In the genomic region with DNA sequence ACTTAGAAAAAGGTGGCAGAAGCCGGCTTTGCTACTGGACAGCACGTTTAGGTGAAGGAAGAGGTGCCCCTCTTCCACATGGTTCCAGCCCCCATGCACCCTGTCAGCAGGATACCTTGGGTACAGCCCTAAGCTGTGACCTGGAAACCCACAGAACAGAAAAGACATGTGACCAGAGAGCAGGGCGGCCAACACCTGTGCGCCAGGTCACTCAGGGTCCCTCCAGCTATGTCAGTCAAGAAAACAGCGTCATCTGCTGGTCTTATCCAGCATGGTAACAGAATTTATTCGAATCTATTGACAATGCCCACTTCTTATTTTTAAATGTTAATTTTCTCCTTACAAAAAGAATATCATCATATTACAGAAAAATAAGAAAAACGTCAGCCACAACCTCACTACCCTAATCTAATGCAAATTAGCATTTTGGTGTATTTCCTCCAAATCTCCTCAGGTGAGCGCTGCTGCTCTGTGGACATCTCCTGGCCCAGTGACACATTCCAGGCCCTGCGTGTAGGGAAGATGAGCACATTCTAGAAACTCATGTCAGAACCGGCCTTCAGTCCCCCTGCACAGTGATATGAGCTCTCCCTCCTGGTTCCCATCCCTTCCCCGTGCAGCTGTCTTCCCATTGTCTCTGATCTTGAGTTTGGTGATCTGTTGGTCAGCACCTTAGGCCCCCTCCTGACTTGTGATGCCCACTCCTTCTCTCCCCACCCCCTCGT, we compare ENCODE assay signal across 11 cellular contexts. TPM values are rescaled to one million over a fixed set of nuclear protein-coding genes. Genes with fewer than 3 reads are reported as not detected.
DNase-seq lines count a peak whose midpoint lies in the region; ATAC-seq and TF ChIP-seq lines count a peak whose summit lies in the region.
"Had no signal": no experiment of that assay in that cellular context is flagged by ENCODE, and none has a peak within 500 bp of the region (broad histone marks: within the 10 kb centered on the region; RNA-seq: fewer than 3 reads in every experiment).

No MANE protein-coding gene starts in this region.

- H3K36me3 ChIP-seq in sigmoid colon, result no peaks in the 10 kb centered on the region

- H4K20me1 ChIP-seq in H9 (ENCODE audit: control insufficient read depth, insufficient read depth, insufficient read length), result no peaks in the 10 kb centered on the region

- H3K4ac ChIP-seq in H9 (ENCODE audit: low read depth, low read length), result no peak overlapping the region

- no peak overlapping the region for H2BK12ac ChIP-seq in H9 (ENCODE audit: insufficient read length, low read depth, low read length)

- H3K18ac ChIP-seq in H9 (ENCODE audit: insufficient read length, low read depth, low read length), result no peak overlapping the region

- H3K27ac ChIP-seq in H9 (ENCODE audit: insufficient read length, low read depth, low read length) (no peak overlapping the region), sigmoid colon (no peak overlapping the region)

- H3K9me3 Mint-ChIP-seq in H9, result no peaks in the 10 kb centered on the region

- no peak for TF ChIP-seq POLR2A in sigmoid colon (IDR thresholded peaks at IDR 0.05)

- no peaks in the 10 kb centered on the region for H3K9me3 ChIP-seq in H9 (ENCODE audit: control insufficient read depth, low read depth, low read length)
- no peaks in the 10 kb centered on the region for H3K9me3 ChIP-seq in sigmoid colon

- H3K4me2 ChIP-seq in H9 (ENCODE audit: insufficient read depth, insufficient read length, low read length), result no peak overlapping the region

- no peak overlapping the region for H3K23ac ChIP-seq in H9 (ENCODE audit: insufficient read length, low read depth, low read length)

- H3K23me2 ChIP-seq in H9 (ENCODE audit: insufficient read length, low read depth, low read length, poor library complexity, severe bottlenecking), result no peaks in the 10 kb centered on the region

- no peaks in the 10 kb centered on the region for H3K79me2 ChIP-seq in H9 (ENCODE audit: insufficient read depth, low read length)

- peaks cover 1% of the 10 kb centered on the region for H3K27me3 Mint-ChIP-seq in H9 (ENCODE audit: low read depth)

- intact Hi-C loops in sigmoid colon (cut with DNase I), result no loop called here

- H2BK15ac ChIP-seq in H9 (ENCODE audit: low read depth, low read length), result no peak overlapping the region

- H2BK5ac ChIP-seq in H9 (ENCODE audit: insufficient read length, low read length), result no peak overlapping the region

- no CpG with 5 or more reads among the region's 12 CpGs for WGBS in H9 (ENCODE audit: extremely low coverage, insufficient read length, low lambda C conversion rate)
- 43 to 71% methylated on average over 12 of the region's 12 CpGs for WGBS in sigmoid colon, 2 donors

- H3T11ph ChIP-seq in H9 (ENCODE audit: low read length), result no peak overlapping the region

- TF ChIP-seq CTCF in AG10803 (conservative IDR thresholded peaks at IDR 0.05; ENCODE audit: low read length) (peak; percentile 51), H9 (conservative IDR thresholded peaks at IDR 0.05) (peak; percentile 96), astrocyte of the cerebellum (IDR thresholded peaks at IDR 0.05; ENCODE audit: low read depth, low read length, missing control alignments) (peak; percentile 32), sigmoid colon (IDR thresholded peaks at IDR 0.05) (no peak)

- no peaks in the 10 kb centered on the region for H3K79me1 ChIP-seq in H9 (ENCODE audit: insufficient read depth, low read depth, low read length, poor library complexity, severe bottlenecking)

- no peak overlapping the region for H3K56ac ChIP-seq in H9 (ENCODE audit: insufficient read length, low read depth, low read length)

- ATAC-seq in left lobe of liver, result peak; percentile 98
- ATAC-seq in HG03196 (IDR thresholded peaks at IDR 0.05; ENCODE audit: unreplicated experiment), result no peak
- no peak for ATAC-seq in GM21786 (IDR thresholded peaks at IDR 0.05; ENCODE audit: unreplicated experiment)

- H3K4me1 Mint-ChIP-seq in H9, result peaks cover 14 to 27% of the 10 kb centered on the region in 2 experiments

- no peaks in the 10 kb centered on the region for H3K36me3 Mint-ChIP-seq in H9 (ENCODE audit: insufficient read depth in 1 of 3, low read depth in 3 of 3)

- no peak overlapping the region for H2AFZ ChIP-seq in H9 (ENCODE audit: low read length)

- no peak overlapping the region for H4K91ac ChIP-seq in H9 (ENCODE audit: insufficient read length, low read depth, low read length)

- H4K5ac ChIP-seq in H9 (ENCODE audit: insufficient read length, low read depth, low read length), result no peak overlapping the region

- no peaks in the 10 kb centered on the region for H3K4me1 ChIP-seq in H9 (ENCODE audit: insufficient read depth, low read length)
- no peaks in the 10 kb centered on the region for H3K4me1 ChIP-seq in sigmoid colon

- TF ChIP-seq EP300 in sigmoid colon (IDR thresholded peaks at IDR 0.05), result no peak

- H2BK120ac ChIP-seq in H9 (ENCODE audit: low read depth, low read length, poor library complexity, severe bottlenecking), result no peak overlapping the region

- no peak for DNase-seq in AG10803 (ENCODE audit: low read depth)
- peak; percentile 68 for DNase-seq in H9
- DNase-seq in astrocyte of the cerebellum (ENCODE audit: low read depth), result no peak
- no peak for DNase-seq in left lobe of liver (ENCODE audit: low spot score)
- DNase-seq in sigmoid colon, result no peak
- no peak for DNase-seq in central memory CD4-positive, alpha-beta T cell
- DNase-seq: NCI-H1092 treated with DMSO at 0.1 percent for 48 hours, substantia nigra, T1000 had no signal

- H2AK5ac ChIP-seq in H9 (ENCODE audit: insufficient read length, low read length), result no peak overlapping the region

- H3K27ac Mint-ChIP-seq in H9, result no peak overlapping the region

- H3K27me3 ChIP-seq in H9 (ENCODE audit: insufficient read depth, low read length) (no peaks in the 10 kb centered on the region), sigmoid colon (no peaks in the 10 kb centered on the region)

- no peak overlapping the region for H3K14ac ChIP-seq in H9 (ENCODE audit: insufficient read depth, low read length)

- in situ Hi-C loops in astrocyte of the cerebellum (cut with HindIII; ENCODE audit: low sequenced_read_pairs), result no loop called here

- no peak overlapping the region for H3K9ac ChIP-seq in H9 (ENCODE audit: extremely low read depth, insufficient read length, low read length)

- no peak overlapping the region for H3K4me3 Mint-ChIP-seq in H9

- no peak overlapping the region for H2BK20ac ChIP-seq in H9 (ENCODE audit: low read depth, low read length, poor library complexity, severe bottlenecking)

- no peak overlapping the region for H4K8ac ChIP-seq in H9 (replicated peaks; ENCODE audit: insufficient read length, low read depth, low read length)

- H3K4me3 ChIP-seq in AG10803 (ENCODE audit: low read length) (no peak overlapping the region), astrocyte of the cerebellum (ENCODE audit: low read depth, low read length) (no peak overlapping the region), sigmoid colon (no peak overlapping the region)

RNA-seq across cellular contexts. Expression of gene GTF2H5, which starts 37.2 kb away (rescaled TPM):
- total RNA-seq in H9 (2021) (20.0 and 23.2 TPM in 2 replicates), left lobe of liver (11.3 TPM), sigmoid colon (1 to 10 TPM; 5.7 to 8.6 (median 7.0) TPM)
- 1 to 10 TPM; 4.2 to 5.4 (median 4.2) TPM for polyA plus RNA-seq in sigmoid colon

RNA-seq across cellular contexts. Expression of gene SERAC1, which starts 37.3 kb away (rescaled TPM):
- 6.4 and 7.6 TPM in 2 replicates for total RNA-seq in H9 (2021)
- 3.8 TPM for total RNA-seq in left lobe of liver
- 10 to 100 TPM in 3 of 4 donors, 1 to 10 TPM in 1; 9.6 to 15.0 (median 12.5) TPM for total RNA-seq in sigmoid colon
- polyA plus RNA-seq in sigmoid colon, result 1 to 10 TPM; 3.6 to 4.6 (median 4.4) TPM

Comparison
In these comparisons a context has a peak if more than half of its experiments do, and no peak if none do; other contexts are left out.
1. CTCF ChIP-seq: peak in AG10803 (single experiment), H9 (single experiment) and astrocyte of the cerebellum (single experiment); none in sigmoid colon (0 of 4).